Comparison of ENCODE assay signal across 8 cellular contexts in the genomic region with DNA sequence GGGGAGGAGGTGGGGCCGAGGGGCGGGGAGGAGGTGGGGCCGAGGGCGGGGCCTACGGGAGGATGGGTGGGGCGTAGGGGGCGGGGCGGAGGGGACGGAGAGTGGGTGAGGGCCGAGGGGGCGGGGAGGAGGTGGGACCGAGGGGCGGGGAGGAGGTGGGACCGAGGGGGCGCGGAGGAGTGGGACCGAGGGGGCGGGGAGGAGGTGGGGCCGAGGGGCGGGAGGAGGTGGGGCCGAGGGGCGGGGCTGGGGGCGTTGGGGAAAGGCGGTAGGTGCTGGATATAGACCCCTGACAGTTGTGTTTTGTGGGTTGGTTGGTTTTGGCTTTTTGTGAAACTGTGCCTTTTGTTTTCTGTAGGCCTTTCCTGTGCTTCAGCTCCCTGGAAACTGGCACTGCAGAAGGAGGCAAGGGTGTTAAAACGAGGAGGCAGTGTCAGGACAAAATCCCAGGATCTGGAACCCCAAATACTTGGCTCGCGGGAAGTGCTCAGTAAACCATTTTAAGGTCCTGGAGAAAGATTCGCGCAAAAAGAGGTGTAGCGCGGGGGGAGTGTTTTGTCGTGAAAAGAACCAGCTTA. TPM values are rescaled to one million over a fixed set of nuclear protein-coding genes. Genes with fewer than 3 reads are reported as not detected.
DNase-seq lines count a peak whose midpoint lies in the region; ATAC-seq and TF ChIP-seq lines count a peak whose summit lies in the region.

No MANE protein-coding gene starts in this region.

- peaks cover 18 to 20% of the 10 kb centered on the region in 2 donors for H3K4me1 Mint-ChIP-seq in natural killer cell treated with Interleukin-12 subunit alpha and Interleukin-12 subunit beta and Interleukin-15 and Interleukin-18, amount 100 ng/mL, for 72 hours (ENCODE audit: low read depth in 2 of 2)

- no peaks in the 10 kb centered on the region for H3K9me3 Mint-ChIP-seq in natural killer cell treated with Interleukin-12 subunit alpha and Interleukin-12 subunit beta and Interleukin-15 and Interleukin-18, amount 100 ng/mL, for 72 hours

- peak; percentile 69 to 74 for ATAC-seq in natural killer cell treated with Interleukin-12 subunit alpha and Interleukin-12 subunit beta and Interleukin-15 and Interleukin-18, amount 100 ng/mL, for 72 hours
- ATAC-seq in HG02970 (IDR thresholded peaks at IDR 0.05; ENCODE audit: low FRiP score, unreplicated experiment), result no peak

- no peak overlapping the region for H3K27ac Mint-ChIP-seq in natural killer cell treated with Interleukin-12 subunit alpha and Interleukin-12 subunit beta and Interleukin-15 and Interleukin-18, amount 100 ng/mL, for 72 hours

- DNase-seq in GM13977 (ENCODE audit: low spot score) (peak; percentile 85), NCI-H2196 treated with DMSO at 0.1 percent for 48 hours (lab: John Stamatoyannopoulos, UW; ENCODE audit: unreplicated experiment) (peak; percentile 28), fibroblast of gingiva (ENCODE audit: low read depth) (peak; percentile 66), GM03348 (ENCODE audit: low spot score) (no peak)
- peak; percentile 74 for DNase-seq in activated CD8-positive, alpha-beta memory T cell treated with anti-CD3 and anti-CD28 coated beads, Interleukin-2, amount 50 U/mL, for 48 hours
- peak; percentile 68 for DNase-seq in natural killer cell treated with Interleukin-12 subunit alpha and Interleukin-12 subunit beta and Interleukin-15 and Interleukin-18, amount 100 ng/mL, for 72 hours (ENCODE audit: low spot score)
- DNase-seq in stimulated activated naive CD4-positive, alpha-beta T cell (lab: John Stamatoyannopoulos, UW), result peak; percentile 66 to 91 (median 82)

- H3K4me3 Mint-ChIP-seq in natural killer cell treated with Interleukin-12 subunit alpha and Interleukin-12 subunit beta and Interleukin-15 and Interleukin-18, amount 100 ng/mL, for 72 hours, result peak overlapping the region; percentile 85

- TF ChIP-seq CTCF in GM13977 (IDR thresholded peaks at IDR 0.05; ENCODE audit: extremely low read depth, insufficient read depth, missing control alignments), result no peak

- in situ Hi-C loops in GM13977 (cut with MboI; ENCODE audit: low pct_unique_long_range_greater_than_20kb, low sequenced_read_pairs, unreplicated experiment), result no loop called here

- H3K27me3 Mint-ChIP-seq in natural killer cell treated with Interleukin-12 subunit alpha and Interleukin-12 subunit beta and Interleukin-15 and Interleukin-18, amount 100 ng/mL, for 72 hours, result peaks cover 0 to 6% of the 10 kb centered on the region in 2 donors

- H3K36me3 Mint-ChIP-seq in natural killer cell treated with Interleukin-12 subunit alpha and Interleukin-12 subunit beta and Interleukin-15 and Interleukin-18, amount 100 ng/mL, for 72 hours, result no peaks in the 10 kb centered on the region

RNA-seq across cellular contexts. Expression of a gene that starts 0.6 kb away (rescaled TPM):
- total RNA-seq in natural killer cell treated with Interleukin-12 subunit alpha and Interleukin-12 subunit beta and Interleukin-15 and Interleukin-18, amount 100 ng/mL, for 72 hours, result 10 to 100 TPM; 16.1 to 22.2 TPM

RNA-seq across cellular contexts. Expression of a gene that starts 10.9 kb away (rescaled TPM):
- total RNA-seq in natural killer cell treated with Interleukin-12 subunit alpha and Interleukin-12 subunit beta and Interleukin-15 and Interleukin-18, amount 100 ng/mL, for 72 hours, result 10 to 100 TPM; 16.6 to 18.6 TPM
